ENCODE assay signal across 20 cellular contexts in the genomic region with DNA sequence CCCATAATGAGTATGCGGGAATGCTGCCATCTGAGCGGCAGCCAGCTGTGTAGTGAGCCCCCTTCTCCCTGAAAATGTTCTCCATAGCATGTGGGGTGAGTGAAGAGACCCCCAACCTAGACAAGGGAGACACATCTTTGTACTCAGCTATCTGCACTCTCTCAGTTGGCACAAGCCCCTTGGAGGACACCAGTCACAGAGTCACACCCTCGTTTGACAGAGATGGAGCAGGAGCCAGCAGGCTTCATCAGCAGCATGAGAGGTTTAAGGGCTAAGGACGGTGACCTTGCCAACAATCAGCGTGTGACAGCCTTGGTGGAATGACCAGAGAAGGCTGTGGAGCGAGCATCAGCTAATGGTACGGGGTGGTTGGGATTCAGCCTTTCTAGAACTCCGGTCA.
"Had no signal": no experiment of that assay in that cellular context is flagged by ENCODE, and none has a peak within 500 bp of the region (broad histone marks: within the 10 kb centered on the region; RNA-seq: fewer than 3 reads in every experiment).

No MANE protein-coding gene starts in this region.

- H3K27me3 ChIP-seq: ascending aorta, tibial nerve, uterus had no signal

- H3K4me3 Mint-ChIP-seq: activated CD4-positive, alpha-beta memory T cell treated with anti-CD3 and anti-CD28 coated beads, Interleukin-2, amount 10 ng/mL, durations not matched to agents 7 days and 5 days; activated CD4-positive, alpha-beta T cell treated with anti-CD3 and anti-CD28 coated beads for 36 hours; dendritic cell treated with granulocyte-macrophage colony-stimulating factor and Interleukin-4, amounts not matched to agents 40 ng/mL and 50 ng/mL, for 4 days; memory B cell; naive B cell; neural progenitor cell; stimulated activated memory B cell treated with anti-CD40 and anti-IgM and Interleukin-4, amounts not matched to agents 10 μg/mL and 1 μg/mL and 100 μg/mL, for 72 hours; T-helper 2 cell treated with Interferon-gamma antibody and Interleukin-4, amounts not matched to agents 5 μg/mL and 100 μg/mL, for 36 hours had no signal

- H3K36me3 ChIP-seq: ascending aorta, neural progenitor cell, ovary, tibial nerve, uterus had no signal

- H3K27ac Mint-ChIP-seq: activated CD4-positive, alpha-beta memory T cell treated with anti-CD3 and anti-CD28 coated beads, Interleukin-2, amount 10 ng/mL, durations not matched to agents 7 days and 5 days; activated CD4-positive, alpha-beta T cell treated with anti-CD3 and anti-CD28 coated beads for 36 hours; dendritic cell treated with granulocyte-macrophage colony-stimulating factor and Interleukin-4, amounts not matched to agents 40 ng/mL and 50 ng/mL, for 4 days; memory B cell; naive B cell; neural progenitor cell; stimulated activated memory B cell treated with anti-CD40 and anti-IgM and Interleukin-4, amounts not matched to agents 10 μg/mL and 1 μg/mL and 100 μg/mL, for 72 hours; T-helper 2 cell treated with Interferon-gamma antibody and Interleukin-4, amounts not matched to agents 5 μg/mL and 100 μg/mL, for 36 hours had no signal

- H3K27me3 Mint-ChIP-seq: activated CD4-positive, alpha-beta memory T cell treated with anti-CD3 and anti-CD28 coated beads, Interleukin-2, amount 10 ng/mL, durations not matched to agents 7 days and 5 days; activated CD4-positive, alpha-beta T cell treated with anti-CD3 and anti-CD28 coated beads for 36 hours; memory B cell; naive B cell; stimulated activated memory B cell treated with anti-CD40 and anti-IgM and Interleukin-4, amounts not matched to agents 10 μg/mL and 1 μg/mL and 100 μg/mL, for 72 hours had no signal

- H3K27ac ChIP-seq: ascending aorta, neural progenitor cell, ovary, SK-N-MC, tibial nerve, uterus had no signal

- H3K4me3 ChIP-seq: ascending aorta, mucosa of descending colon, neural progenitor cell, ovary, SK-N-MC, tibial nerve, uterus had no signal

- H3K9ac ChIP-seq: neural progenitor cell had no signal

- H2AFZ ChIP-seq: neural progenitor cell had no signal

- H3K4me1 ChIP-seq: neural progenitor cell, uterus had no signal

- H3K9me3 Mint-ChIP-seq: activated CD4-positive, alpha-beta memory T cell treated with anti-CD3 and anti-CD28 coated beads, Interleukin-2, amount 10 ng/mL, durations not matched to agents 7 days and 5 days; dendritic cell treated with granulocyte-macrophage colony-stimulating factor and Interleukin-4, amounts not matched to agents 40 ng/mL and 50 ng/mL, for 4 days; T-helper 2 cell treated with Interferon-gamma antibody and Interleukin-4, amounts not matched to agents 5 μg/mL and 100 μg/mL, for 36 hours had no signal

- ATAC-seq: activated CD4-positive, alpha-beta T cell treated with anti-CD3 and anti-CD28 coated beads for 36 hours; mucosa of descending colon; sciatic nerve; stimulated activated memory B cell treated with anti-CD40 and anti-IgM and Interleukin-4, amounts not matched to agents 10 μg/mL and 1 μg/mL and 100 μg/mL, for 72 hours had no signal

- H3K9me3 ChIP-seq: ascending aorta, mucosa of descending colon, ovary, tibial nerve, uterus had no signal

- H3K4me1 Mint-ChIP-seq: activated CD4-positive, alpha-beta memory T cell treated with anti-CD3 and anti-CD28 coated beads, Interleukin-2, amount 10 ng/mL, durations not matched to agents 7 days and 5 days; activated CD4-positive, alpha-beta T cell treated with anti-CD3 and anti-CD28 coated beads for 36 hours; stimulated activated memory B cell treated with anti-CD40 and anti-IgM and Interleukin-4, amounts not matched to agents 10 μg/mL and 1 μg/mL and 100 μg/mL, for 72 hours had no signal

- H3K4me2 ChIP-seq: neural progenitor cell had no signal

- DNase-seq: activated CD4-positive, alpha-beta memory T cell treated with anti-CD3 and anti-CD28 coated beads, Interleukin-2, amount 10 ng/mL, durations not matched to agents 7 days and 5 days; activated CD4-positive, alpha-beta T cell treated with anti-CD3 and anti-CD28 coated beads for 36 hours; activated effector memory CD4-positive, alpha-beta T cell treated with Interleukin-2 at 50 U/mL for 16 hours; activated naive CD4-positive, alpha-beta T cell treated with anti-CD3 and anti-CD28 coated beads, Interleukin-2, amount 50 U/mL, for 16 hours; effector memory CD4-positive, alpha-beta T cell; kidney; mucosa of descending colon; naive B cell; ovary; stimulated activated CD4-positive, alpha-beta T cell treated with anti-CD3 and anti-CD28 coated beads, Interleukin-4, amount 100 ng/mL, for 24 hours; uterus had no signal
